ENCODE assay signal across 8 cellular contexts in genomic region chr22:37746366-37747089, GRCh38. TPM values are rescaled to one million over a fixed set of nuclear protein-coding genes. Genes with fewer than 3 reads are reported as not detected.
DNase-seq lines count a peak whose midpoint lies in the region; ATAC-seq and TF ChIP-seq lines count a peak whose summit lies in the region.

No MANE protein-coding gene starts in this region.

- POLR2A ChIA-PET in A673 (lab: Charles Lee; ENCODE audit: low non-redundant PET) = no interaction called here

- H3K4me2 ChIP-seq in Loucy (ENCODE audit: low read depth, low read length, poor library complexity, severe bottlenecking) = peak overlapping the region; percentile 100

- peak overlapping the region; percentile 90 for H2AFZ ChIP-seq in Loucy (ENCODE audit: low read length)

- ATAC-seq in GM19463 (IDR thresholded peaks at IDR 0.05; ENCODE audit: unreplicated experiment) (peak; percentile 21), left colon (peak; percentile 44)

- H3K27me3 ChIP-seq in A673 (replicated peaks; ENCODE audit: insufficient read depth, low read depth, low read length, poor library complexity) (no peaks in the 10 kb centered on the region), Loucy (ENCODE audit: insufficient read depth, low read length, poor library complexity, severe bottlenecking) (no peaks in the 10 kb centered on the region), ascending aorta (no peaks in the 10 kb centered on the region)

- no peaks in the 10 kb centered on the region for H3K9me2 ChIP-seq in Loucy (replicated peaks; ENCODE audit: low read depth, low read length)

- H3K4me3 ChIP-seq in A673 (ENCODE audit: low read depth, low read length, poor library complexity, severe bottlenecking) (peak overlapping the region; percentile 86), Loucy (ENCODE audit: low read length, poor library complexity, severe bottlenecking) (peak overlapping the region; percentile 89), ascending aorta (peak overlapping the region; percentile 93 to 99)

- H3K4me1 ChIP-seq in A673 (ENCODE audit: insufficient read depth, low read length, poor library complexity, severe bottlenecking) (peaks cover 19% of the 10 kb centered on the region), Loucy (ENCODE audit: insufficient read depth, low read length, poor library complexity, severe bottlenecking) (peaks cover 47% of the 10 kb centered on the region), ascending aorta (peaks cover 32 to 49% of the 10 kb centered on the region in 2 donors)

- H3K9me3 ChIP-seq in A673 (ENCODE audit: low read depth, low read length, poor library complexity, severe bottlenecking) = no peaks in the 10 kb centered on the region
- no peaks in the 10 kb centered on the region for H3K9me3 ChIP-seq in Loucy (ENCODE audit: insufficient read depth, low read depth, low read length)
- H3K9me3 ChIP-seq in ascending aorta = no peaks in the 10 kb centered on the region

- peaks cover 26% of the 10 kb centered on the region for H4K20me1 ChIP-seq in Loucy (ENCODE audit: insufficient read depth, low read length, poor library complexity, severe bottlenecking)

- no peak for TF ChIP-seq CTCF in A673 (conservative IDR thresholded peaks at IDR 0.05; ENCODE audit: low read depth, low read length)
- no peak for TF ChIP-seq CTCF in Loucy (conservative IDR thresholded peaks at IDR 0.05; ENCODE audit: low read length)
- no peak for TF ChIP-seq CTCF in ascending aorta (IDR thresholded peaks at IDR 0.05)

- H3K27ac ChIP-seq in A673 (ENCODE audit: low read depth, low read length, poor library complexity, severe bottlenecking) = peak overlapping the region; percentile 91
- H3K27ac ChIP-seq in ascending aorta = peak overlapping the region; percentile 83 to 96
- H3K27ac ChIP-seq in substantia nigra (ENCODE audit: low read depth, low read length, poor library complexity, severe bottlenecking) = peak overlapping the region; percentile 58

- intact Hi-C loops in A673 (cut with micrococcal nuclease; ENCODE audit: unreplicated experiment) (no loop called here), ascending aorta (cut with DNase I) (loop anchor here (2.0 kb wide), 1 partner anchor 50 kb away; the partner anchor contains the start of gene TRIOBP), left colon (cut with DNase I, micrococcal nuclease) (no loop called here)

- CTCF ChIA-PET in A673 (lab: Charles Lee) = no interaction called here

- peak overlapping the region; percentile 95 for H3K9ac ChIP-seq in Loucy (ENCODE audit: low read depth, low read length, poor library complexity, severe bottlenecking)

- DNase-seq in A673 (ENCODE audit: low spot score) (no peak), ascending aorta (ENCODE audit: low spot score in 2 of 2) (no peak), left colon (no peak), substantia nigra (lab: John Stamatoyannopoulos, UW) (peak in 5 of 49 donors; percentile 26 to 58 (median 54)), GM19240 (ENCODE audit: insufficient read length, low spot score) (no peak), GDM1 (lab: John Stamatoyannopoulos, UW) (no peak)

- peaks cover 60% of the 10 kb centered on the region for H3K79me2 ChIP-seq in Loucy (ENCODE audit: insufficient read depth, low read length)

- BruUV-seq in A673 (replicated peaks; lab: Mats Ljungman, UMichigan) = TSS peak; percentile 20

- H3F3A ChIP-seq in Loucy (ENCODE audit: low read depth) = 0 out of 2 replicates have a peak, but pooled peaks cover 4% of the 10 kb centered on the region

- H3K36me3 ChIP-seq in A673 (ENCODE audit: insufficient read depth, low read length, poor library complexity, severe bottlenecking) (no peaks in the 10 kb centered on the region), Loucy (ENCODE audit: insufficient read depth, low read length) (no peaks in the 10 kb centered on the region), ascending aorta (no peaks in the 10 kb centered on the region)

RNA-seq across cellular contexts. Expression of gene TRIOBP, which starts 49.7 kb away (rescaled TPM):
- total RNA-seq in A673 (2021) = 28.7 and 35.1 TPM in 2 replicates
- 253 TPM for total RNA-seq in ascending aorta
- total RNA-seq in left colon = 10 to 100 TPM; 87.2 TPM
